In genomic region chr11:61775606-61776554, GRCh38 we compare ENCODE assay signal across 13 cellular contexts. TPM values are rescaled to one million over a fixed set of nuclear protein-coding genes. Genes with fewer than 3 reads are reported as not detected.
DNase-seq lines count a peak whose midpoint lies in the region; ATAC-seq, FAIRE-seq and TF ChIP-seq lines count a peak whose summit lies in the region.
"Had no signal": no experiment of that assay in that cellular context is flagged by ENCODE, and none has a peak within 500 bp of the region (broad histone marks: within the 10 kb centered on the region; RNA-seq: fewer than 3 reads in every experiment).

No MANE protein-coding gene starts in this region.

- H3K9me3 ChIP-seq in HepG2 (ENCODE audit: low read length) (no peaks in the 10 kb centered on the region), right lobe of liver (no peaks in the 10 kb centered on the region), uterus (no peaks in the 10 kb centered on the region), prostate gland (no peaks in the 10 kb centered on the region)
- no peaks in the 10 kb centered on the region for H3K9me3 ChIP-seq in naive thymus-derived CD4-positive, alpha-beta T cell (ENCODE audit: control insufficient read depth in 2 of 3, low read length in 3 of 3)
- H3K9me3 ChIP-seq: gastroesophageal sphincter, SJSA1 had no signal

- TF ChIP-seq EP300 in HepG2 (IDR thresholded peaks at IDR 0.05; ENCODE audit: low read depth in 2 of 2, low read length in 2 of 2) (no peak), HepG2 (CRISPR knock-in tag; IDR thresholded peaks at IDR 0.05; ENCODE audit: borderline replicate concordance) (no peak)

- peak overlapping the region in 3 of 9 donors; percentile 13 to 43 (median 36) for H3K27ac Mint-ChIP-seq in naive thymus-derived CD4-positive, alpha-beta T cell
- H3K27ac Mint-ChIP-seq: activated CD4-positive, alpha-beta memory T cell treated with anti-CD3 and anti-CD28 coated beads, Interleukin-2, amount 10 ng/mL, durations not matched to agents 7 days and 5 days had no signal

- H3K79me2 ChIP-seq in HepG2 (ENCODE audit: insufficient read depth, low read length), result no peaks in the 10 kb centered on the region

- ATAC-seq in HepG2, result peak; percentile 3
- no peak for ATAC-seq in right lobe of liver
- peak; percentile 19 for ATAC-seq in naive thymus-derived CD4-positive, alpha-beta T cell

- POLR2A ChIA-PET in HepG2 (lab: Yijun Ruan, JAX), result interaction anchor here (0.7 to 1.0 kb wide), 2 partner anchors 16 to 27 kb away, joined by 3 to 4 read pairs; no protein-coding TSS in a partner anchor
- POLR2A ChIA-PET in naive thymus-derived CD4-positive, alpha-beta T cell (lab: Charles Lee), result no interaction called here

- H3K4me3 Mint-ChIP-seq in naive thymus-derived CD4-positive, alpha-beta T cell, result peak overlapping the region in 7 of 10 donors; percentile 12 to 77 (median 68)
- H3K4me3 Mint-ChIP-seq: activated CD4-positive, alpha-beta memory T cell treated with anti-CD3 and anti-CD28 coated beads, Interleukin-2, amount 10 ng/mL, durations not matched to agents 7 days and 5 days had no signal

- DNase-seq in HepG2 (ENCODE audit: low spot score) (no peak), right lobe of liver (no peak), caudate nucleus (lab: John Stamatoyannopoulos, UW) (peak in 2 of 61 donors; percentile 14 to 24), uterus (no peak), NCI-H774 (lab: John Stamatoyannopoulos, UW) (no peak), prostate gland (ENCODE audit: low spot score) (no peak), NCI-H146 treated with DMSO at 0.1 percent for 48 hours (lab: John Stamatoyannopoulos, UW; ENCODE audit: unreplicated experiment) (no peak)
- no peak for DNase-seq in naive thymus-derived CD4-positive, alpha-beta T cell
- DNase-seq: GOT3, retina had no signal

- H3K27me3 ChIP-seq in HepG2 (ENCODE audit: control insufficient read depth in 1 of 2, insufficient read depth in 2 of 2, low read length in 2 of 2), result no peaks in the 10 kb centered on the region; a peak in 1 of 5 replicates
- no peaks in the 10 kb centered on the region for H3K27me3 ChIP-seq in right lobe of liver
- no peaks in the 10 kb centered on the region for H3K27me3 ChIP-seq in naive thymus-derived CD4-positive, alpha-beta T cell (ENCODE audit: control insufficient read depth in 2 of 2, insufficient read depth in 2 of 2, low read length in 2 of 2)
- no peaks in the 10 kb centered on the region for H3K27me3 ChIP-seq in uterus
- H3K27me3 ChIP-seq in prostate gland (replicated peaks; ENCODE audit: insufficient read depth), result no peaks in the 10 kb centered on the region
- H3K27me3 ChIP-seq: SJSA1 had no signal

- no peaks in the 10 kb centered on the region for H3K36me3 Mint-ChIP-seq in naive thymus-derived CD4-positive, alpha-beta T cell

- peaks cover 0 to 6% (median 0%) of the 10 kb centered on the region in 5 donors for H3K27me3 Mint-ChIP-seq in naive thymus-derived CD4-positive, alpha-beta T cell

- peaks cover 21% of the 10 kb centered on the region for H3K4me1 ChIP-seq in HepG2 (ENCODE audit: insufficient read depth, low read length)
- peaks cover 0 to 5% (median 0%) of the 10 kb centered on the region in 4 donors for H3K4me1 ChIP-seq in right lobe of liver
- peaks cover 4 to 11% of the 10 kb centered on the region in 2 donors for H3K4me1 ChIP-seq in naive thymus-derived CD4-positive, alpha-beta T cell (ENCODE audit: control insufficient read depth in 2 of 2, insufficient read depth in 2 of 2, low read length in 2 of 2)
- H3K4me1 ChIP-seq in uterus, result peaks cover 0 to 4% of the 10 kb centered on the region in 2 donors
- H3K4me1 ChIP-seq in prostate gland (replicated peaks), result no peaks in the 10 kb centered on the region
- H3K4me1 ChIP-seq: SJSA1 had no signal

- no peak overlapping the region for H3K4me2 ChIP-seq in HepG2 (ENCODE audit: low read depth, low read length)

- CTCF ChIA-PET in HepG2 (lab: Yijun Ruan, JAX; ENCODE audit: low intra/inter-chr PET ratio, low total read pairs), result interaction anchor here (1.0 to 3.5 kb wide), 4 partner anchors 19 to 29 kb away, joined by 4 to 51 read pairs (median 22); partner anchors contain the start of gene MYRF
- CTCF ChIA-PET in naive thymus-derived CD4-positive, alpha-beta T cell (lab: Charles Lee), result interaction anchor here (0.5 kb wide), 1 partner anchor 16 kb away, joined by 3 read pairs; no protein-coding TSS in a partner anchor

- H3K9me3 Mint-ChIP-seq in naive thymus-derived CD4-positive, alpha-beta T cell, result no peaks in the 10 kb centered on the region
- H3K9me3 Mint-ChIP-seq: activated CD4-positive, alpha-beta memory T cell treated with anti-CD3 and anti-CD28 coated beads, Interleukin-2, amount 10 ng/mL, durations not matched to agents 7 days and 5 days had no signal

- in situ Hi-C loops in HepG2 (cut with HindIII; ENCODE audit: extremely low pct_ligation_motif_present, low pct_unique_long_range_greater_than_20kb), result no loop called here

- no peaks in the 10 kb centered on the region for H4K20me1 ChIP-seq in HepG2 (ENCODE audit: insufficient read depth, low read length)

- no TSS peak for BruUV-seq in HepG2 (replicated peaks; lab: Mats Ljungman, UMichigan)

- no peak overlapping the region for H2AFZ ChIP-seq in HepG2 (ENCODE audit: low read length)

- H3K27ac ChIP-seq in HepG2 (ENCODE audit: extremely low read length, insufficient read depth, low read length) (no peak overlapping the region), right lobe of liver (no peak overlapping the region), caudate nucleus (ENCODE audit: low read depth, low read length) (peak overlapping the region; percentile 73), uterus (peak overlapping the region; percentile 67 to 80), prostate gland (no peak overlapping the region)
- no peak overlapping the region for H3K27ac ChIP-seq in naive thymus-derived CD4-positive, alpha-beta T cell (ENCODE audit: low read depth, low read length)
- H3K27ac ChIP-seq: gastroesophageal sphincter, SJSA1 had no signal

- FAIRE-seq in HepG2 (lab: Jason Lieb, UNC), result no peak

- no peak overlapping the region for H3K9ac ChIP-seq in HepG2 (ENCODE audit: insufficient read depth, low read depth, low read length)

- peaks cover 5 to 25% (median 10%) of the 10 kb centered on the region in 7 donors for H3K4me1 Mint-ChIP-seq in naive thymus-derived CD4-positive, alpha-beta T cell

- no peak overlapping the region for H3K4me3 ChIP-seq in HepG2 (replicated peaks in 1 of 3; ENCODE audit: insufficient read depth in 1 of 3, low read depth in 2 of 3, low read length in 3 of 3)
- H3K4me3 ChIP-seq in right lobe of liver, result no peak overlapping the region
- H3K4me3 ChIP-seq in naive thymus-derived CD4-positive, alpha-beta T cell (ENCODE audit: low read length), result no peak overlapping the region
- no peak overlapping the region for H3K4me3 ChIP-seq in uterus
- no peak overlapping the region for H3K4me3 ChIP-seq in prostate gland
- H3K4me3 ChIP-seq: gastroesophageal sphincter, SJSA1 had no signal

- no peak for TF ChIP-seq CTCF in HepG2 (CRISPR knock-in tag; IDR thresholded peaks at IDR 0.05)
- no peak for TF ChIP-seq CTCF in right lobe of liver (IDR thresholded peaks at IDR 0.05)
- TF ChIP-seq CTCF in uterus (IDR thresholded peaks at IDR 0.05), result no peak
- TF ChIP-seq CTCF in prostate gland (IDR thresholded peaks at IDR 0.05), result no peak

- TF ChIP-seq POLR2A in HepG2 (IDR thresholded peaks at IDR 0.05; ENCODE audit: insufficient read depth in 1 of 2, low read depth in 2 of 2, low read length in 2 of 2) (no peak), right lobe of liver (IDR thresholded peaks at IDR 0.05) (no peak), uterus (IDR thresholded peaks at IDR 0.05) (no peak), prostate gland (IDR thresholded peaks at IDR 0.05) (no peak)

- WGBS in HepG2 (ENCODE audit: low lambda C conversion rate), result 94% methylated on average over 10 of the region's 20 CpGs
- 76% methylated on average over 6 of the region's 20 CpGs for WGBS in right lobe of liver (ENCODE audit: insufficient coverage, low coverage, low lambda C conversion rate, missing lambda C conversion rate)
- 83% methylated on average over 19 of the region's 20 CpGs for WGBS in prostate gland

- intact Hi-C loops in HepG2 (cut with micrococcal nuclease; ENCODE audit: unreplicated experiment), result loop anchor here (1.0 kb wide), 2 partner anchors 22 to 29 kb away; no protein-coding TSS in a partner anchor
- intact Hi-C loops in right lobe of liver (cut with DNase I), result no loop called here
- intact Hi-C loops in naive thymus-derived CD4-positive, alpha-beta T cell (cut with micrococcal nuclease), result loop anchor here (1.0 to 2.0 kb wide), 2 partner anchors 23 to 29 kb away; partner anchors contain the start of gene MYRF (in 2 of the 2)
- intact Hi-C loops in uterus (cut with DNase I; ENCODE audit: low total_unique reads), result no loop called here
- intact Hi-C loops in prostate gland (cut with DNase I), result no loop called here

- H3K36me3 ChIP-seq in HepG2 (replicated peaks in 1 of 2; ENCODE audit: control insufficient read depth in 1 of 2, insufficient read depth in 2 of 2, low read length in 2 of 2), result peaks cover 24 to 42% of the 10 kb centered on the region in 2 experiments; a peak in 4 of 5 replicates
- H3K36me3 ChIP-seq in right lobe of liver, result no peaks in the 10 kb centered on the region
- H3K36me3 ChIP-seq in naive thymus-derived CD4-positive, alpha-beta T cell (ENCODE audit: control insufficient read depth in 2 of 3, insufficient read depth in 3 of 3, low read length in 3 of 3), result no peaks in the 10 kb centered on the region
- no peaks in the 10 kb centered on the region for H3K36me3 ChIP-seq in uterus
- no peaks in the 10 kb centered on the region for H3K36me3 ChIP-seq in prostate gland
- H3K36me3 ChIP-seq: SJSA1 had no signal

- TF ChIP-seq RAD21 in HepG2 (CRISPR knock-in tag; IDR thresholded peaks at IDR 0.05), result no peak

RNA-seq across cellular contexts. Expression of gene TMEM258, which starts 16.5 kb away (rescaled TPM):
- 164 and 175 TPM in 2 replicates for total RNA-seq in HepG2 (2016; rRNA removed; fragmentation: Illumina TruSeq; extraction: Trizol)
- 124 and 186 TPM in 2 replicates for total RNA-seq in HepG2 (2016; cell fraction: cytosol; rRNA removed; fragmentation: Illumina TruSeq; extraction: Trizol; ENCODE audit: low read depth)
- 157 and 180 TPM in 2 replicates for total RNA-seq in HepG2 (2016; cell fraction: insoluble cytoplasmic fraction; rRNA removed; fragmentation: Illumina TruSeq; extraction: Trizol)
- total RNA-seq in HepG2 (2016; cell fraction: membrane; rRNA removed; fragmentation: Illumina TruSeq; extraction: Trizol), result 166 and 206 TPM in 2 replicates
- total RNA-seq in HepG2 (2016; cell fraction: nucleus; rRNA removed; fragmentation: Illumina TruSeq; extraction: Trizol), result 83.5 and 96.3 TPM in 2 replicates
- 363 and 424 TPM in 2 replicates for polyA plus RNA-seq in HepG2 (2011; rRNA removed)
- 333 and 381 TPM in 2 replicates for polyA plus RNA-seq in HepG2 (2011; cell fraction: cytosol; rRNA removed)
- polyA plus RNA-seq in HepG2 (2011; cell fraction: nucleus; rRNA removed), result 70.6 and 77.2 TPM in 2 replicates
- 225 and 301 TPM in 2 replicates for polyA plus RNA-seq in HepG2 (2012)
- polyA plus RNA-seq in HepG2 (2016; cell fraction: cytosol; fragmentation: Illumina TruSeq; extraction: Trizol; ENCODE audit: low read depth), result 181 and 226 TPM in 2 replicates
- polyA plus RNA-seq in HepG2 (2016; cell fraction: insoluble cytoplasmic fraction; fragmentation: Illumina TruSeq; extraction: Trizol; ENCODE audit: low read depth), result 187 and 188 TPM in 2 replicates
- 185 and 215 TPM in 2 replicates for polyA plus RNA-seq in HepG2 (2016; cell fraction: membrane; fragmentation: Illumina TruSeq; extraction: Trizol; ENCODE audit: low read depth)
- polyA plus RNA-seq in HepG2 (2016; cell fraction: nucleus; fragmentation: Illumina TruSeq; extraction: Trizol; ENCODE audit: insufficient read depth, low read depth), result 173 and 175 TPM in 2 replicates
- 153 and 413 TPM in 2 replicates for polyA minus RNA-seq in HepG2 (2011; rRNA and poly(A)+ RNA removed; ENCODE audit: low replicate concordance)
- 79.2 and 82.2 TPM in 2 replicates for polyA minus RNA-seq in HepG2 (2011; cell fraction: cytosol; rRNA and poly(A)+ RNA removed)
- polyA minus RNA-seq in HepG2 (2011; cell fraction: nucleus; rRNA and poly(A)+ RNA removed), result 54.3 and 55.7 TPM in 2 replicates
- total RNA-seq in right lobe of liver, result 10 to 100 TPM; 31.6 to 74.5 (median 55.3) TPM
- total RNA-seq in naive thymus-derived CD4-positive, alpha-beta T cell, result 100 to 1,000 TPM in 1 of 5 experiments, 10 to 100 TPM in 4; 58.4 to 182 (median 83.3) TPM
- 100 to 1,000 TPM; 149 to 229 TPM for polyA plus RNA-seq in naive thymus-derived CD4-positive, alpha-beta T cell
- 10 to 100 TPM; 14.6 to 96.9 (median 38.7) TPM for total RNA-seq in uterus
- total RNA-seq in prostate gland, result 10 to 100 TPM; 34.8 to 82.9 TPM

RNA-seq across cellular contexts. Expression of gene FEN1, which starts 16.8 kb away (rescaled TPM):
- 102 and 116 TPM in 2 replicates for total RNA-seq in HepG2 (2016; rRNA removed; fragmentation: Illumina TruSeq; extraction: Trizol)
- 9.9 and 12.9 TPM in 2 replicates for total RNA-seq in HepG2 (2016; cell fraction: cytosol; rRNA removed; fragmentation: Illumina TruSeq; extraction: Trizol; ENCODE audit: low read depth)
- total RNA-seq in HepG2 (2016; cell fraction: insoluble cytoplasmic fraction; rRNA removed; fragmentation: Illumina TruSeq; extraction: Trizol), result 103 and 117 TPM in 2 replicates
- 25.3 and 31.0 TPM in 2 replicates for total RNA-seq in HepG2 (2016; cell fraction: membrane; rRNA removed; fragmentation: Illumina TruSeq; extraction: Trizol)
- 47.5 and 54.1 TPM in 2 replicates for total RNA-seq in HepG2 (2016; cell fraction: nucleus; rRNA removed; fragmentation: Illumina TruSeq; extraction: Trizol)
- 10.9 and 12.4 TPM in 2 replicates for polyA plus RNA-seq in HepG2 (2011; rRNA removed)
- 11.9 and 14.6 TPM in 2 replicates for polyA plus RNA-seq in HepG2 (2011; cell fraction: cytosol; rRNA removed)
- 4.0 and 5.3 TPM in 2 replicates for polyA plus RNA-seq in HepG2 (2011; cell fraction: nucleus; rRNA removed)
- 11.2 and 20.0 TPM in 2 replicates for polyA plus RNA-seq in HepG2 (2012)
- polyA plus RNA-seq in HepG2 (2016; cell fraction: cytosol; fragmentation: Illumina TruSeq; extraction: Trizol; ENCODE audit: low read depth), result 5.2 and 7.1 TPM in 2 replicates
- 94.2 and 98.7 TPM in 2 replicates for polyA plus RNA-seq in HepG2 (2016; cell fraction: insoluble cytoplasmic fraction; fragmentation: Illumina TruSeq; extraction: Trizol; ENCODE audit: low read depth)
- 12.2 and 15.7 TPM in 2 replicates for polyA plus RNA-seq in HepG2 (2016; cell fraction: membrane; fragmentation: Illumina TruSeq; extraction: Trizol; ENCODE audit: low read depth)
- 60.2 and 63.1 TPM in 2 replicates for polyA plus RNA-seq in HepG2 (2016; cell fraction: nucleus; fragmentation: Illumina TruSeq; extraction: Trizol; ENCODE audit: insufficient read depth, low read depth)
- polyA minus RNA-seq in HepG2 (2011; rRNA and poly(A)+ RNA removed; ENCODE audit: low replicate concordance), result 25.3 and 218 TPM in 2 replicates
- polyA minus RNA-seq in HepG2 (2011; cell fraction: cytosol; rRNA and poly(A)+ RNA removed), result 7.6 and 10.2 TPM in 2 replicates
- polyA minus RNA-seq in HepG2 (2011; cell fraction: nucleus; rRNA and poly(A)+ RNA removed), result 10.8 and 11.8 TPM in 2 replicates
- total RNA-seq in right lobe of liver, result 10 to 100 TPM in 2 of 6 experiments, 1 to 10 TPM in 4; 4.0 to 13.3 (median 5.4) TPM
- 100 to 1,000 TPM in 1 of 5 experiments, 10 to 100 TPM in 1, 1 to 10 TPM in 3; 7.6 to 101 (median 7.9) TPM for total RNA-seq in naive thymus-derived CD4-positive, alpha-beta T cell
- 10 to 100 TPM; 10.3 to 17.7 TPM for polyA plus RNA-seq in naive thymus-derived CD4-positive, alpha-beta T cell
- total RNA-seq in uterus, result 10 to 100 TPM in 1 of 4 donors, 1 to 10 TPM in 2, under 1 TPM in 1; 0.77 to 19.4 (median 6.8) TPM
- 10 to 100 TPM; 12.8 to 18.4 TPM for total RNA-seq in prostate gland

RNA-seq across cellular contexts. Expression of gene MYRF, which starts 23.4 kb away (rescaled TPM):
- total RNA-seq in HepG2 (2016; rRNA removed; fragmentation: Illumina TruSeq; extraction: Trizol) (7.9 and 10.2 TPM in 2 replicates), right lobe of liver (10 to 100 TPM in 5 of 6 experiments, 1 to 10 TPM in 1; 7.6 to 16.4 (median 11.6) TPM), uterus (100 to 1,000 TPM in 1 of 4 donors, 10 to 100 TPM in 2, 1 to 10 TPM in 1; 6.4 to 106 (median 12.7) TPM), prostate gland (1 to 10 TPM in 1 of 2 donors, under 1 TPM in 1; 0.77 to 3.4 TPM)
- total RNA-seq in HepG2 (2016; cell fraction: cytosol; rRNA removed; fragmentation: Illumina TruSeq; extraction: Trizol; ENCODE audit: low read depth), result 6.6 and 7.4 TPM in 2 replicates
- 6.8 and 10.3 TPM in 2 replicates for total RNA-seq in HepG2 (2016; cell fraction: insoluble cytoplasmic fraction; rRNA removed; fragmentation: Illumina TruSeq; extraction: Trizol)
- 8.2 and 8.5 TPM in 2 replicates for total RNA-seq in HepG2 (2016; cell fraction: membrane; rRNA removed; fragmentation: Illumina TruSeq; extraction: Trizol)
- total RNA-seq in HepG2 (2016; cell fraction: nucleus; rRNA removed; fragmentation: Illumina TruSeq; extraction: Trizol), result 16.7 and 20.6 TPM in 2 replicates
- polyA plus RNA-seq in HepG2 (2011; rRNA removed), result 25.9 and 33.2 TPM in 2 replicates
- 17.4 and 19.1 TPM in 2 replicates for polyA plus RNA-seq in HepG2 (2011; cell fraction: cytosol; rRNA removed)
- polyA plus RNA-seq in HepG2 (2011; cell fraction: nucleus; rRNA removed), result 140 and 154 TPM in 2 replicates
- polyA plus RNA-seq in HepG2 (2012), result 27.5 and 41.4 TPM in 2 replicates
- polyA plus RNA-seq in HepG2 (2016; cell fraction: cytosol; fragmentation: Illumina TruSeq; extraction: Trizol; ENCODE audit: low read depth), result 1.8 and 2.1 TPM in 2 replicates
- polyA plus RNA-seq in HepG2 (2016; cell fraction: insoluble cytoplasmic fraction; fragmentation: Illumina TruSeq; extraction: Trizol; ENCODE audit: low read depth), result 12.8 and 17.2 TPM in 2 replicates
- polyA plus RNA-seq in HepG2 (2016; cell fraction: membrane; fragmentation: Illumina TruSeq; extraction: Trizol; ENCODE audit: low read depth), result 5.7 and 6.2 TPM in 2 replicates
- 69.8 and 76.1 TPM in 2 replicates for polyA plus RNA-seq in HepG2 (2016; cell fraction: nucleus; fragmentation: Illumina TruSeq; extraction: Trizol; ENCODE audit: insufficient read depth, low read depth)
- 2.9 and 52.2 TPM in 2 replicates for polyA minus RNA-seq in HepG2 (2011; rRNA and poly(A)+ RNA removed; ENCODE audit: low replicate concordance)
- 27.3 and 36.7 TPM in 2 replicates for polyA minus RNA-seq in HepG2 (2011; cell fraction: cytosol; rRNA and poly(A)+ RNA removed)
- 39.0 and 39.4 TPM in 2 replicates for polyA minus RNA-seq in HepG2 (2011; cell fraction: nucleus; rRNA and poly(A)+ RNA removed)
- 1 to 10 TPM in 1 of 5 experiments, under 1 TPM in 4; 0.19 to 1.5 (median 0.29) TPM for total RNA-seq in naive thymus-derived CD4-positive, alpha-beta T cell
- polyA plus RNA-seq in naive thymus-derived CD4-positive, alpha-beta T cell, result under 1 TPM in 1 of 2 donors, not detected in 1; 0.44 TPM

RNA-seq across cellular contexts. Expression of gene FADS1, which starts 40.9 kb away (rescaled TPM):
- total RNA-seq in HepG2 (2016; rRNA removed; fragmentation: Illumina TruSeq; extraction: Trizol) (65.8 and 108 TPM in 2 replicates), right lobe of liver (10 to 100 TPM; 18.3 to 87.6 (median 34.8) TPM), uterus (10 to 100 TPM; 23.8 to 57.1 (median 38.3) TPM), prostate gland (10 to 100 TPM; 15.0 to 38.7 TPM)
- total RNA-seq in HepG2 (2016; cell fraction: cytosol; rRNA removed; fragmentation: Illumina TruSeq; extraction: Trizol; ENCODE audit: low read depth), result 28.4 and 32.7 TPM in 2 replicates
- 63.3 and 108 TPM in 2 replicates for total RNA-seq in HepG2 (2016; cell fraction: insoluble cytoplasmic fraction; rRNA removed; fragmentation: Illumina TruSeq; extraction: Trizol)
- 64.5 and 65.2 TPM in 2 replicates for total RNA-seq in HepG2 (2016; cell fraction: membrane; rRNA removed; fragmentation: Illumina TruSeq; extraction: Trizol)
- 91.8 and 110 TPM in 2 replicates for total RNA-seq in HepG2 (2016; cell fraction: nucleus; rRNA removed; fragmentation: Illumina TruSeq; extraction: Trizol)
- polyA plus RNA-seq in HepG2 (2011; rRNA removed), result 91.8 and 98.4 TPM in 2 replicates
- 80.8 and 110 TPM in 2 replicates for polyA plus RNA-seq in HepG2 (2011; cell fraction: cytosol; rRNA removed)
- polyA plus RNA-seq in HepG2 (2011; cell fraction: nucleus; rRNA removed), result 56.1 and 66.5 TPM in 2 replicates
- polyA plus RNA-seq in HepG2 (2012), result 70.6 and 81.6 TPM in 2 replicates
- polyA plus RNA-seq in HepG2 (2016; cell fraction: cytosol; fragmentation: Illumina TruSeq; extraction: Trizol; ENCODE audit: low read depth), result 18.4 and 22.5 TPM in 2 replicates
- 56.1 and 57.8 TPM in 2 replicates for polyA plus RNA-seq in HepG2 (2016; cell fraction: insoluble cytoplasmic fraction; fragmentation: Illumina TruSeq; extraction: Trizol; ENCODE audit: low read depth)
- 34.4 and 36.5 TPM in 2 replicates for polyA plus RNA-seq in HepG2 (2016; cell fraction: membrane; fragmentation: Illumina TruSeq; extraction: Trizol; ENCODE audit: low read depth)
- 134 TPM in 2 replicates for polyA plus RNA-seq in HepG2 (2016; cell fraction: nucleus; fragmentation: Illumina TruSeq; extraction: Trizol; ENCODE audit: insufficient read depth, low read depth)
- 305 and 789 TPM in 2 replicates for polyA minus RNA-seq in HepG2 (2011; rRNA and poly(A)+ RNA removed; ENCODE audit: low replicate concordance)
- polyA minus RNA-seq in HepG2 (2011; cell fraction: cytosol; rRNA and poly(A)+ RNA removed), result 108 and 118 TPM in 2 replicates
- 63.0 and 82.7 TPM in 2 replicates for polyA minus RNA-seq in HepG2 (2011; cell fraction: nucleus; rRNA and poly(A)+ RNA removed)
- total RNA-seq in naive thymus-derived CD4-positive, alpha-beta T cell, result 10 to 100 TPM in 2 of 5 experiments, 1 to 10 TPM in 1, under 1 TPM in 2; 0.62 to 52.1 (median 2.3) TPM
- polyA plus RNA-seq in naive thymus-derived CD4-positive, alpha-beta T cell, result 1 to 10 TPM in 1 of 2 donors, not detected in 1; 2.9 TPM

RNA-seq across cellular contexts. Expression of gene FADS2, which starts 52.2 kb away (rescaled TPM):
- total RNA-seq in HepG2 (2016; rRNA removed; fragmentation: Illumina TruSeq; extraction: Trizol) (54.7 and 124 TPM in 2 replicates), right lobe of liver (100 to 1,000 TPM in 4 of 6 experiments, 1 to 10 TPM in 2; 4.2 to 166 (median 110) TPM), uterus (100 to 1,000 TPM in 2 of 4 donors, 10 to 100 TPM in 2; 13.5 to 117 (median 84.9) TPM), prostate gland (100 to 1,000 TPM in 1 of 2 donors, 10 to 100 TPM in 1; 67.5 to 213 TPM)
- 17.6 and 17.8 TPM in 2 replicates for total RNA-seq in HepG2 (2016; cell fraction: cytosol; rRNA removed; fragmentation: Illumina TruSeq; extraction: Trizol; ENCODE audit: low read depth)
- total RNA-seq in HepG2 (2016; cell fraction: insoluble cytoplasmic fraction; rRNA removed; fragmentation: Illumina TruSeq; extraction: Trizol), result 51.3 and 120 TPM in 2 replicates
- 42.1 and 45.1 TPM in 2 replicates for total RNA-seq in HepG2 (2016; cell fraction: membrane; rRNA removed; fragmentation: Illumina TruSeq; extraction: Trizol)
- 103 and 115 TPM in 2 replicates for total RNA-seq in HepG2 (2016; cell fraction: nucleus; rRNA removed; fragmentation: Illumina TruSeq; extraction: Trizol)
- 90.1 and 125 TPM in 2 replicates for polyA plus RNA-seq in HepG2 (2011; rRNA removed)
- polyA plus RNA-seq in HepG2 (2011; cell fraction: cytosol; rRNA removed), result 66.9 and 93.5 TPM in 2 replicates
- polyA plus RNA-seq in HepG2 (2011; cell fraction: nucleus; rRNA removed), result 77.8 and 97.6 TPM in 2 replicates
- polyA plus RNA-seq in HepG2 (2012), result 111 and 112 TPM in 2 replicates
- polyA plus RNA-seq in HepG2 (2016; cell fraction: cytosol; fragmentation: Illumina TruSeq; extraction: Trizol; ENCODE audit: low read depth), result 16.3 and 18.5 TPM in 2 replicates
- 43.7 and 53.6 TPM in 2 replicates for polyA plus RNA-seq in HepG2 (2016; cell fraction: insoluble cytoplasmic fraction; fragmentation: Illumina TruSeq; extraction: Trizol; ENCODE audit: low read depth)
- 27.1 and 32.3 TPM in 2 replicates for polyA plus RNA-seq in HepG2 (2016; cell fraction: membrane; fragmentation: Illumina TruSeq; extraction: Trizol; ENCODE audit: low read depth)
- 153 and 164 TPM in 2 replicates for polyA plus RNA-seq in HepG2 (2016; cell fraction: nucleus; fragmentation: Illumina TruSeq; extraction: Trizol; ENCODE audit: insufficient read depth, low read depth)
- 240 and 324 TPM in 2 replicates for polyA minus RNA-seq in HepG2 (2011; rRNA and poly(A)+ RNA removed; ENCODE audit: low replicate concordance)
- polyA minus RNA-seq in HepG2 (2011; cell fraction: cytosol; rRNA and poly(A)+ RNA removed), result 65.5 and 71.3 TPM in 2 replicates
- 23.2 and 36.6 TPM in 2 replicates for polyA minus RNA-seq in HepG2 (2011; cell fraction: nucleus; rRNA and poly(A)+ RNA removed)
- 100 to 1,000 TPM in 1 of 5 experiments, 10 to 100 TPM in 1, 1 to 10 TPM in 1, under 1 TPM in 2; 0.19 to 192 (median 2.1) TPM for total RNA-seq in naive thymus-derived CD4-positive, alpha-beta T cell
- 10 to 100 TPM in 1 of 2 donors, under 1 TPM in 1; 0.32 to 14.2 TPM for polyA plus RNA-seq in naive thymus-derived CD4-positive, alpha-beta T cell

Comparison
In these comparisons a context has a peak if more than half of its experiments do, and no peak if none do; other contexts are left out.
1. ATAC-seq: peak in HepG2 (single experiment) and naive thymus-derived CD4-positive, alpha-beta T cell (single experiment); none in right lobe of liver (0 of 4).
2. intact Hi-C loops: an anchor here in HepG2 (1.0 kb wide) and naive thymus-derived CD4-positive, alpha-beta T cell (1.0 to 2.0 kb wide); none called in right lobe of liver, uterus and prostate gland.
3. H3K27ac ChIP-seq: peak in caudate nucleus (single experiment) and uterus (2 of 2); none in HepG2 (single experiment), right lobe of liver (0 of 3), naive thymus-derived CD4-positive, alpha-beta T cell (single experiment) and prostate gland (0 of 2).